Comparison of ENCODE assay signal across 18 cellular contexts in the genomic region with DNA sequence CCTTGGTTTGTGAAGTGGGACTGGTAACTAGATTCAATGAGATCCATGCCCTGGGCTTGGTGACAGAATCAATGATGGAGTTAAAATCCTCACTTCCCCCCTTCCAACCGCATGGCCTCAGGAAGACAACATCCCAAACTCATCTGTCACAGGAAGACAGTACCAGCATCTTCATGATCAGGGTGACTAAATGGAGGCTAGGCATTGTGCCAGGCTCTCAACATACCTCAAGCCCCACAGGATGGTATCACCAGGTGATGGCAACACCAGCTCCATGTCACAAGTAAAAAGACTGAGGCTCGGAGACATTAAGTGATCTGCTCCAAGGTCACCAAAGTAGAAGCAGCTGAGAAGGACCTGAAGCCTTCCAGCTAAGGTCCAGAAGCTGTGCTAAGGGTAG.
"Had no signal": no experiment of that assay in that cellular context is flagged by ENCODE, and none has a peak within 500 bp of the region (broad histone marks: within the 10 kb centered on the region; RNA-seq: fewer than 3 reads in every experiment).

No MANE protein-coding gene starts in this region.

- H3K4me3 ChIP-seq: body of pancreas, pancreas, sigmoid colon, testis, upper lobe of left lung had no signal

- H3K27ac ChIP-seq: pancreas, testis had no signal

- ATAC-seq: activated T-helper 17 cell treated with anti-CD3 and anti-CD28 coated beads, Interleukin-2, amount 50 U/mL, for 72 hours; body of pancreas; left lobe of liver; pancreas; stimulated activated effector memory CD8-positive, alpha-beta T cell treated with anti-CD3 and anti-CD28 coated beads, Interleukin-12 subunit alpha, Interleukin-12 subunit beta, amount 100 ng/mL, for 72 hours; T-cell had no signal

- H3K36me3 Mint-ChIP-seq: stimulated activated effector memory CD8-positive, alpha-beta T cell treated with anti-CD3 and anti-CD28 coated beads, Interleukin-12 subunit alpha, Interleukin-12 subunit beta, amount 100 ng/mL, for 72 hours; T-cell had no signal

- DNase-seq: activated naive CD4-positive, alpha-beta T cell; activated T-cell treated with anti-CD3 and anti-CD28 coated beads, Interleukin-2, amount 50 U/mL, for 1 hour; body of pancreas; endodermal cell; erythroblast; foreskin melanocyte; kidney; mammary epithelial cell; pancreas; sigmoid colon; stimulated activated CD4-positive, alpha-beta T cell treated with anti-CD3 and anti-CD28 coated beads, Interleukin-4, amount 100 ng/mL, for 24 hours; T-cell; T-helper 9 cell; testis; upper lobe of left lung had no signal

- H3K36me3 ChIP-seq: pancreas, sigmoid colon, upper lobe of left lung had no signal

- H3K4me3 Mint-ChIP-seq: activated T-helper 17 cell treated with anti-CD3 and anti-CD28 coated beads, Interleukin-2, amount 50 U/mL, for 72 hours; endodermal cell; stimulated activated effector memory CD8-positive, alpha-beta T cell treated with anti-CD3 and anti-CD28 coated beads, Interleukin-12 subunit alpha, Interleukin-12 subunit beta, amount 100 ng/mL, for 72 hours; T-cell had no signal

- H3K9me3 Mint-ChIP-seq: activated T-helper 17 cell treated with anti-CD3 and anti-CD28 coated beads, Interleukin-2, amount 50 U/mL, for 72 hours; endodermal cell; stimulated activated effector memory CD8-positive, alpha-beta T cell treated with anti-CD3 and anti-CD28 coated beads, Interleukin-12 subunit alpha, Interleukin-12 subunit beta, amount 100 ng/mL, for 72 hours; T-cell had no signal

- H3K27me3 Mint-ChIP-seq: activated T-helper 17 cell treated with anti-CD3 and anti-CD28 coated beads, Interleukin-2, amount 50 U/mL, for 72 hours; T-cell had no signal

- H3K27ac Mint-ChIP-seq: endodermal cell; stimulated activated effector memory CD8-positive, alpha-beta T cell treated with anti-CD3 and anti-CD28 coated beads, Interleukin-12 subunit alpha, Interleukin-12 subunit beta, amount 100 ng/mL, for 72 hours had no signal

- H3K27me3 ChIP-seq: body of pancreas, pancreas, sigmoid colon, testis, upper lobe of left lung had no signal

- H3K9me3 ChIP-seq: body of pancreas, pancreas, sigmoid colon, testis, upper lobe of left lung had no signal
